Comparison of ENCODE assay signal across 16 cellular contexts in genomic region chr7:75572396-75572795, GRCh38.
DNase-seq lines count a peak whose midpoint lies in the region; ATAC-seq and TF ChIP-seq lines count a peak whose summit lies in the region.
"Had no signal": no experiment of that assay in that cellular context is flagged by ENCODE, and none has a peak within 500 bp of the region (broad histone marks: within the 10 kb centered on the region; RNA-seq: fewer than 3 reads in every experiment).

No MANE protein-coding gene starts in this region.

- peaks cover 55% of the 10 kb centered on the region; the same call in 1 of the 2 replicates for H4K20me1 ChIP-seq in SK-N-SH (ENCODE audit: insufficient read depth)
- H4K20me1 ChIP-seq: BLaER1 had no signal

- H3K9me3 Mint-ChIP-seq in endothelial cell (ENCODE audit: unreplicated experiment), result no peaks in the 10 kb centered on the region

- H3F3A ChIP-seq in SK-N-SH (replicated peaks; ENCODE audit: insufficient read depth), result peaks cover 3% of the 10 kb centered on the region

- no peak overlapping the region for H3K4me3 Mint-ChIP-seq in endothelial cell (ENCODE audit: unreplicated experiment)
- H3K4me3 Mint-ChIP-seq: CD8-positive, alpha-beta memory T cell had no signal

- no peaks in the 10 kb centered on the region for H3K4me1 Mint-ChIP-seq in endothelial cell (ENCODE audit: unreplicated experiment)
- H3K4me1 Mint-ChIP-seq: CD8-positive, alpha-beta memory T cell had no signal

- peaks cover 0 to 9% of the 10 kb centered on the region in 2 experiments; a peak in 1 of 4 replicates for H3K4me1 ChIP-seq in SK-N-SH (ENCODE audit: control insufficient read depth in 1 of 2, insufficient read depth in 2 of 2, low read depth in 1 of 2, low read length in 1 of 2)

- no peaks in the 10 kb centered on the region for H3K79me2 ChIP-seq in SK-N-SH (ENCODE audit: insufficient read depth)

- H3K27ac ChIP-seq in SK-N-SH (ENCODE audit: low read depth in 2 of 2, low read length in 1 of 2) (no peak overlapping the region), angular gyrus (ENCODE audit: low read depth, low read length) (peak overlapping the region; percentile 85)
- H3K27ac ChIP-seq: 22Rv1, BLaER1 had no signal

- no peaks in the 10 kb centered on the region for H3K27me3 ChIP-seq in SK-N-SH (ENCODE audit: insufficient read depth)
- H3K27me3 ChIP-seq: BLaER1 had no signal

- peaks cover 3% of the 10 kb centered on the region for H3K27me3 Mint-ChIP-seq in endothelial cell (ENCODE audit: unreplicated experiment)

- H3K27ac Mint-ChIP-seq in endothelial cell (ENCODE audit: unreplicated experiment), result no peak overlapping the region
- H3K27ac Mint-ChIP-seq: CD8-positive, alpha-beta memory T cell had no signal

- H3K9me2 ChIP-seq in SK-N-SH, result no peaks in the 10 kb centered on the region

- H3K9ac ChIP-seq in SK-N-SH, result no peak overlapping the region

- TF ChIP-seq RAD21 in SK-N-SH (IDR thresholded peaks at IDR 0.05; ENCODE audit: low read length), result no peak

- H3K4me2 ChIP-seq in SK-N-SH, result no peak overlapping the region
- H3K4me2 ChIP-seq: BLaER1 had no signal

- DNase-seq in SK-N-SH, result no peak
- peak; percentile 44 for DNase-seq in medulla oblongata (ENCODE audit: extremely low spot score)
- peak; percentile 71 for DNase-seq in superior temporal gyrus (ENCODE audit: extremely low spot score)
- no peak for DNase-seq in endothelial cell (ENCODE audit: low spot score)
- no peak for DNase-seq in NAMALWA (ENCODE audit: low spot score)
- DNase-seq: CD8-positive, alpha-beta memory T cell; H7; KG1; NCI-H1092 treated with DMSO at 0.1 percent for 48 hours; NCI-H187 treated with DMSO at 0.1 percent for 48 hours; NCI-H526 had no signal

- no peaks in the 10 kb centered on the region for H3K9me3 ChIP-seq in SK-N-SH
- H3K9me3 ChIP-seq: BLaER1 had no signal

- ATAC-seq in SK-N-SH treated with all-trans-retinoic acid at 6 μM for 48 hours, result no peak
- ATAC-seq in HG03175 (IDR thresholded peaks at IDR 0.05; ENCODE audit: unreplicated experiment), result no peak

- TF ChIP-seq EP300 in SK-N-SH (IDR thresholded peaks at IDR 0.05; ENCODE audit: borderline replicate concordance in 1 of 2, low read depth in 1 of 2, low read length in 1 of 2), result no peak

- no peak overlapping the region for H2AFZ ChIP-seq in SK-N-SH (ENCODE audit: low read depth)

- peaks cover 14% of the 10 kb centered on the region for H3K36me3 Mint-ChIP-seq in endothelial cell (ENCODE audit: low read depth, unreplicated experiment)

- CTCF ChIA-PET in SK-N-SH (lab: Yijun Ruan, JAX), result interaction anchor here (1.4 kb wide), 1 partner anchor 12 kb away, joined by 4 read pairs; no protein-coding TSS in a partner anchor

- TF ChIP-seq CTCF in SK-N-SH (IDR thresholded peaks at IDR 0.05) (no peak), endothelial cell (IDR thresholded peaks at IDR 0.05; ENCODE audit: unreplicated experiment) (no peak)

- no peak overlapping the region for H3K4me3 ChIP-seq in SK-N-SH (ENCODE audit: low read depth in 2 of 2, low read length in 1 of 2)
- H3K4me3 ChIP-seq: BLaER1 had no signal

- no peaks in the 10 kb centered on the region for H3K36me3 ChIP-seq in SK-N-SH (replicated peaks in 1 of 2; ENCODE audit: control insufficient read depth in 1 of 2, insufficient read depth in 2 of 2, low read length in 1 of 2)

- POLR2A ChIA-PET in SK-N-SH (lab: Yijun Ruan, JAX), result interaction anchor here (0.9 kb wide), 1 partner anchor 9 kb away, joined by 3 read pairs; no protein-coding TSS in a partner anchor

- WGBS in SK-N-SH (ENCODE audit: low lambda C conversion rate), result 98% methylated on average over 4 of the region's 5 CpGs

TF ChIP-seq in SK-N-SH, 30 proteins besides CTCF, POLR2A, EP300 and RAD21:
- TF ChIP-seq MXI1 (IDR thresholded peaks at IDR 0.05; ENCODE audit: low read depth, low read length) (peak; percentile 36; the same call in 1 of the 2 replicates), TEAD4 (IDR thresholded peaks at IDR 0.05; ENCODE audit: borderline replicate concordance, insufficient read depth) (no peak), RXRA (IDR thresholded peaks at IDR 0.05; ENCODE audit: borderline replicate concordance, low read depth) (no peak), ELF1 (IDR thresholded peaks at IDR 0.05) (no peak), POLR2AphosphoS5 (IDR thresholded peaks at IDR 0.05; ENCODE audit: low read depth, low read length) (no peak), JUND (IDR thresholded peaks at IDR 0.05) (no peak), NFIC (IDR thresholded peaks at IDR 0.05; ENCODE audit: borderline replicate concordance) (no peak)

TF ChIP-seq in SK-N-SH treated with all-trans-retinoic acid at 6 μM for 48 hours, 23 proteins besides CTCF, POLR2A, EP300 and RAD21:
- no peak for TF ChIP-seq CSDC2 (CRISPR knock-in tag; IDR thresholded peaks at IDR 0.05)
- no peak for TF ChIP-seq ZC3H10 (CRISPR knock-in tag; IDR thresholded peaks at IDR 0.05)
- no peak for TF ChIP-seq ZNF70 (CRISPR knock-in tag; IDR thresholded peaks at IDR 0.05)
- TF ChIP-seq GLIS3 (CRISPR knock-in tag; IDR thresholded peaks at IDR 0.05), result no peak
- no peak for TF ChIP-seq SNAI2 (CRISPR knock-in tag; IDR thresholded peaks at IDR 0.05)

Comparison
In these comparisons a context has a peak if more than half of its experiments do, and no peak if none do; other contexts are left out.
1. DNase-seq: peak in medulla oblongata (single experiment) and superior temporal gyrus (single experiment); none in SK-N-SH (single experiment), endothelial cell (single experiment) and NAMALWA (single experiment).